ENCODE assay signal across 30 cellular contexts in the genomic region with DNA sequence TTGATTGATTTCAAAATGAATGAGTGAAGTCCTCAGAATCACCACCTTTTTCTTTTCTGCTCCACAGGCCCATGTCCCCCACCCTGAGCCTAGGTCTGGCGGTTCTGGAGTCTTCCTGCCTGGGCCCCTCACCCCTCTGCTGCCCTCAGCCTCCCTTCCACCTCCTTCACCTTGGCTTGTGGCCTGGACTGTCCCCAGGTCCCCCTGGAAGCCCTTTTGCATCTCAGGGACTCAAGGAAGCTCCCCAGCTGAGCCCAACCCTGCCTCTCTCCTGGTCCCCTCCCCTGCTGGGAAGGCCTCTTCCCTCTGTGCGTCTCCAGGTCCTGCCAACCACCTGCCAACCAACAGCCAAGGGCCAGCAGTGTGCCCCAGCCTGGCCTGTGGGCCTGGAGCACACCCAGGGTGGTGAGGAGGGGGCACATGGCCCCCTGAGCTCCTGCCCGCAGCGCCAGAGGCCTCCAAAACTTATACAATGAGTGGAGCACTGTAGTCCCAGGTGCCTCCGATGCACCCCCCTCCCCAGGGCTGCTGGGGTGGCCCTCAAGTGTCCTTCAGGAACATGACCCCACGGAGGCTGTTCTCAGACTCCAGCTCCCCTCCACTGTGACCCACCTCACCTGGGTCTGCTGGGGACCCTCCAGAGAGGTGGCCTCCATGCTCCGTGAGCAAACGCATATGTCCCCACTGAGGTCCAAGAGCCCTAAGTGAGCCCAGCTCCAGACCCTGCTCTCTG. TPM values are rescaled to one million over a fixed set of nuclear protein-coding genes. Genes with fewer than 3 reads are reported as not detected.
"Had no signal": no experiment of that assay in that cellular context is flagged by ENCODE, and none has a peak within 500 bp of the region (broad histone marks: within the 10 kb centered on the region; RNA-seq: fewer than 3 reads in every experiment).

No MANE protein-coding gene starts in this region.

- H3K4me3 Mint-ChIP-seq: activated B cell treated with CpG ODN at 0.5 μM for 24 hours; activated CD4-positive, alpha-beta memory T cell treated with anti-CD3 and anti-CD28 coated beads, Interleukin-2, amount 10 ng/mL, durations not matched to agents 7 days and 5 days; activated naive CD4-positive, alpha-beta T cell treated with anti-CD3 and anti-CD28 coated beads for 36 hours; activated naive CD8-positive, alpha-beta T cell; activated T-helper 17 cell treated with anti-CD3 and anti-CD28 coated beads, Interleukin-2, amount 50 U/mL, for 72 hours; brain; T-helper 17 cell had no signal

- H3K4me1 ChIP-seq: SJSA1 had no signal

- H3K36me3 Mint-ChIP-seq: activated naive CD8-positive, alpha-beta T cell; brain had no signal

- H3K27me3 Mint-ChIP-seq: activated CD4-positive, alpha-beta memory T cell treated with anti-CD3 and anti-CD28 coated beads, Interleukin-2, amount 10 ng/mL, durations not matched to agents 7 days and 5 days; activated T-helper 17 cell treated with anti-CD3 and anti-CD28 coated beads, Interleukin-2, amount 50 U/mL, for 72 hours had no signal

- H3K27ac Mint-ChIP-seq: activated B cell treated with CpG ODN at 0.5 μM for 24 hours; activated CD4-positive, alpha-beta memory T cell treated with anti-CD3 and anti-CD28 coated beads, Interleukin-2, amount 10 ng/mL, durations not matched to agents 7 days and 5 days; activated naive CD4-positive, alpha-beta T cell treated with anti-CD3 and anti-CD28 coated beads for 36 hours; activated naive CD8-positive, alpha-beta T cell; activated T-helper 17 cell treated with anti-CD3 and anti-CD28 coated beads, Interleukin-2, amount 50 U/mL, for 72 hours; brain; T-helper 17 cell had no signal

- H3K36me3 ChIP-seq: MG63, SJSA1 had no signal

- H3K27ac ChIP-seq: SJSA1 had no signal

- DNase-seq: activated B cell treated with CpG ODN at 0.5 μM for 24 hours; activated CD4-positive, alpha-beta memory T cell treated with anti-CD3 and anti-CD28 coated beads, Interleukin-2, amount 10 ng/mL, durations not matched to agents 7 days and 5 days; activated CD4-positive, alpha-beta T cell treated with anti-CD3 and anti-CD28 coated beads, Interleukin-2, amount 50 U/mL, for 1 hour; activated gamma-delta T cell; activated naive CD4-positive, alpha-beta T cell treated with anti-CD3 and anti-CD28 coated beads for 36 hours; activated T-cell treated with anti-CD3 and anti-CD28 coated beads for 4 hours; activated T-cell treated with anti-CD3 and anti-CD28 coated beads, Interleukin-2, amount 50 U/mL, for 48 hours; amygdala; MG63; MV-4-11; NCI-H1092 treated with DMSO at 0.1 percent for 48 hours; NCI-H1417 treated with DMSO at 0.1 percent for 48 hours; NCI-H1694; NCI-H2029; NCI-H2107; NCI-H2171 treated with DMSO at 0.1 percent for 48 hours; NCI-H226; NCI-H82; RPMI8226; SHP77; T-helper 17 cell; T-helper 9 cell had no signal

- H3K4me1 Mint-ChIP-seq: activated B cell treated with CpG ODN at 0.5 μM for 24 hours; activated CD4-positive, alpha-beta memory T cell treated with anti-CD3 and anti-CD28 coated beads, Interleukin-2, amount 10 ng/mL, durations not matched to agents 7 days and 5 days; activated T-helper 17 cell treated with anti-CD3 and anti-CD28 coated beads, Interleukin-2, amount 50 U/mL, for 72 hours; brain; T-helper 17 cell had no signal

- ATAC-seq: activated T-helper 17 cell treated with anti-CD3 and anti-CD28 coated beads, Interleukin-2, amount 50 U/mL, for 72 hours; T-helper 17 cell had no signal

- H3K9me3 ChIP-seq: MG63, SJSA1 had no signal

- H3K9me3 Mint-ChIP-seq: activated B cell treated with CpG ODN at 0.5 μM for 24 hours; activated CD4-positive, alpha-beta memory T cell treated with anti-CD3 and anti-CD28 coated beads, Interleukin-2, amount 10 ng/mL, durations not matched to agents 7 days and 5 days; activated naive CD4-positive, alpha-beta T cell treated with anti-CD3 and anti-CD28 coated beads for 36 hours; activated T-helper 17 cell treated with anti-CD3 and anti-CD28 coated beads, Interleukin-2, amount 50 U/mL, for 72 hours; brain had no signal

- H3K4me3 ChIP-seq: MG63, SJSA1 had no signal

RNA-seq across cellular contexts. Expression of a gene that starts 20.3 kb away (rescaled TPM):
- total RNA-seq: activated B cell treated with CpG ODN at 0.5 μM for 24 hours; activated CD4-positive, alpha-beta memory T cell treated with anti-CD3 and anti-CD28 coated beads, Interleukin-2, amount 10 ng/mL, durations not matched to agents 7 days and 5 days; activated CD8-positive, alpha-beta memory T cell treated with anti-CD3 and anti-CD28 coated beads for 36 hours; activated naive CD4-positive, alpha-beta T cell treated with anti-CD3 and anti-CD28 coated beads for 36 hours; activated T-helper 17 cell treated with anti-CD3 and anti-CD28 coated beads, Interleukin-2, amount 50 U/mL, for 72 hours; astrocyte; NCI-H460; OCI-LY7; SJSA1; T-helper 17 cell had no signal

RNA-seq across cellular contexts. Expression of a gene that starts 44.1 kb away (rescaled TPM):
- total RNA-seq: activated B cell treated with CpG ODN at 0.5 μM for 24 hours; activated CD4-positive, alpha-beta memory T cell treated with anti-CD3 and anti-CD28 coated beads, Interleukin-2, amount 10 ng/mL, durations not matched to agents 7 days and 5 days; activated CD8-positive, alpha-beta memory T cell treated with anti-CD3 and anti-CD28 coated beads for 36 hours; activated naive CD4-positive, alpha-beta T cell treated with anti-CD3 and anti-CD28 coated beads for 36 hours; activated T-helper 17 cell treated with anti-CD3 and anti-CD28 coated beads, Interleukin-2, amount 50 U/mL, for 72 hours; NCI-H460; OCI-LY7; SJSA1; T-helper 17 cell had no signal

RNA-seq across cellular contexts. Expression of a gene that starts 57.5 kb away (rescaled TPM):
- total RNA-seq: activated B cell treated with CpG ODN at 0.5 μM for 24 hours; activated CD4-positive, alpha-beta memory T cell treated with anti-CD3 and anti-CD28 coated beads, Interleukin-2, amount 10 ng/mL, durations not matched to agents 7 days and 5 days; activated CD8-positive, alpha-beta memory T cell treated with anti-CD3 and anti-CD28 coated beads for 36 hours; activated naive CD4-positive, alpha-beta T cell treated with anti-CD3 and anti-CD28 coated beads for 36 hours; activated T-helper 17 cell treated with anti-CD3 and anti-CD28 coated beads, Interleukin-2, amount 50 U/mL, for 72 hours; OCI-LY7; SJSA1; T-helper 17 cell had no signal
